Comparison of ENCODE assay signal across 1 cellular context in genomic region chr1:109493805-109494539, GRCh38.
TF ChIP-seq lines count a peak whose summit lies in the region.

A gene with protein sequence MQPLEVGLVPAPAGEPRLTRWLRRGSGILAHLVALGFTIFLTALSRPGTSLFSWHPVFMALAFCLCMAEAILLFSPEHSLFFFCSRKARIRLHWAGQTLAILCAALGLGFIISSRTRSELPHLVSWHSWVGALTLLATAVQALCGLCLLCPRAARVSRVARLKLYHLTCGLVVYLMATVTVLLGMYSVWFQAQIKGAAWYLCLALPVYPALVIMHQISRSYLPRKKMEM (plus strand): TSS chr1:109494094. CDS start chr1:109494140, 46 bp downstream.

TF ChIP-seq in HEK293, 187 proteins besides CTCF, POLR2A, EP300 and RAD21 (continued from another document and continues in another):
- peak; percentile 37; the same call in 1 of the 2 replicates for TF ChIP-seq ZNF518A (tag by site-specific recombination; conservative IDR thresholded peaks at IDR 0.05; ENCODE audit: low read depth)
- TF ChIP-seq, protein P1, sequence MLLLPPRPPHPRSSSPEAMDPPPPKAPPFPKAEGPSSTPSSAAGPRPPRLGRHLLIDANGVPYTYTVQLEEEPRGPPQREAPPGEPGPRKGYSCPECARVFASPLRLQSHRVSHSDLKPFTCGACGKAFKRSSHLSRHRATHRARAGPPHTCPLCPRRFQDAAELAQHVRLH (tag by site-specific recombination; IDR thresholded peaks at IDR 0.05): peak; percentile 63; the same call in 1 of the 2 replicates
- no peak for TF ChIP-seq ZNF362 (tag by site-specific recombination; IDR thresholded peaks at IDR 0.05)
- TF ChIP-seq ZNF76 (tag by site-specific recombination; IDR thresholded peaks at IDR 0.05; ENCODE audit: borderline replicate concordance, low read depth): peak; percentile 35
- no peak for TF ChIP-seq ZNF624 (tag by site-specific recombination; IDR thresholded peaks at IDR 0.05)
- no peak; the same call in 1 of the 2 replicates for TF ChIP-seq KLF7 (tag by site-specific recombination; IDR thresholded peaks at IDR 0.05; ENCODE audit: borderline replicate concordance)
- TF ChIP-seq ZNF26 (tag by site-specific recombination; IDR thresholded peaks at IDR 0.05): no peak
- TF ChIP-seq, protein P2, sequence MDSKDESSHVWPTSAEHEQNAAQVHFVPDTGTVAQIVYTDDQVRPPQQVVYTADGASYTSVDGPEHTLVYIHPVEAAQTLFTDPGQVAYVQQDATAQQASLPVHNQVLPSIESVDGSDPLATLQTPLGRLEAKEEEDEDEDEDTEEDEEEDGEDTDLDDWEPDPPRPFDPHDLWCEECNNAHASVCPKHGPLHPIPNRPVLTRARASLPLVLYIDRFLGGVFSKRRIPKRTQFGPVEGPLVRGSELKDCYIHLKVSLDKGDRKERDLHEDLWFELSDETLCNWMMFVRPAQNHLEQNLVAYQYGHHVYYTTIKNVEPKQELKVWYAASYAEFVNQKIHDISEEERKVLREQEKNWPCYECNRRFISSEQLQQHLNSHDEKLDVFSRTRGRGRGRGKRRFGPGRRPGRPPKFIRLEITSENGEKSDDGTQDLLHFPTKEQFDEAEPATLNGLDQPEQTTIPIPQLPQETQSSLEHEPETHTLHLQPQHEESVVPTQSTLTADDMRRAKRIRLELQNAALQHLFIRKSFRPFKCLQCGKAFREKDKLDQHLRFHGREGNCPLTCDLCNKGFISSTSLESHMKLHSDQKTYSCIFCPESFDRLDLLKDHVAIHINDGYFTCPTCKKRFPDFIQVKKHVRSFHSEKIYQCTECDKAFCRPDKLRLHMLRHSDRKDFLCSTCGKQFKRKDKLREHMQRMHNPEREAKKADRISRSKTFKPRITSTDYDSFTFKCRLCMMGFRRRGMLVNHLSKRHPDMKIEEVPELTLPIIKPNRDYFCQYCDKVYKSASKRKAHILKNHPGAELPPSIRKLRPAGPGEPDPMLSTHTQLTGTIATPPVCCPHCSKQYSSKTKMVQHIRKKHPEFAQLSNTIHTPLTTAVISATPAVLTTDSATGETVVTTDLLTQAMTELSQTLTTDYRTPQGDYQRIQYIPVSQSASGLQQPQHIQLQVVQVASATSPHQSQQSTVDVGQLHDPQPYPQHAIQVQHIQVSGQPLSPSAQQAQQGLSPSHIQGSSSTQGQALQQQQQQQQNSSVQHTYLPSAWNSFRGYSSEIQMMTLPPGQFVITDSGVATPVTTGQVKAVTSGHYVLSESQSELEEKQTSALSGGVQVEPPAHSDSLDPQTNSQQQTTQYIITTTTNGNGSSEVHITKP (tag by site-specific recombination; IDR thresholded peaks at IDR 0.05): peak; percentile 80
- TF ChIP-seq ZNF555 (tag by site-specific recombination; conservative IDR thresholded peaks at IDR 0.05): no peak
- TF ChIP-seq ZNF488 (tag by site-specific recombination; IDR thresholded peaks at IDR 0.05): no peak
- TF ChIP-seq ZNF677 (tag by site-specific recombination; IDR thresholded peaks at IDR 0.05): no peak
- peak; percentile 66 for TF ChIP-seq KLF10 (tag by site-specific recombination; IDR thresholded peaks at IDR 0.05)
- no peak for TF ChIP-seq ZNF132 (tag by site-specific recombination; IDR thresholded peaks at IDR 0.05; ENCODE audit: borderline replicate concordance)
- no peak for TF ChIP-seq ZNF292 (tag by site-specific recombination; IDR thresholded peaks at IDR 0.05; ENCODE audit: borderline replicate concordance, low read depth)
- TF ChIP-seq SCRT1 (tag by site-specific recombination; IDR thresholded peaks at IDR 0.05; ENCODE audit: borderline replicate concordance): no peak
- no peak for TF ChIP-seq AEBP2 (tag by site-specific recombination; IDR thresholded peaks at IDR 0.05; ENCODE audit: borderline replicate concordance)
- TF ChIP-seq EGR2 (tag by site-specific recombination; IDR thresholded peaks at IDR 0.05; ENCODE audit: low read depth): peak; percentile 84
- no peak for TF ChIP-seq MEIS1 (CRISPR knock-in tag; IDR thresholded peaks at IDR 0.05; ENCODE audit: borderline replicate concordance)
- no peak; the same call in 1 of the 2 replicates for TF ChIP-seq ZNF394 (tag by site-specific recombination; IDR thresholded peaks at IDR 0.05; ENCODE audit: borderline replicate concordance)
- no peak for TF ChIP-seq ZNF146 (tag by site-specific recombination; IDR thresholded peaks at IDR 0.05)
- TF ChIP-seq ZBTB10 (tag by site-specific recombination; IDR thresholded peaks at IDR 0.05): peak; percentile 72
- no peak for TF ChIP-seq ZNF621 (tag by site-specific recombination; IDR thresholded peaks at IDR 0.05)
- TF ChIP-seq HOXA7 (CRISPR knock-in tag; IDR thresholded peaks at IDR 0.05; ENCODE audit: borderline replicate concordance): no peak
- TF ChIP-seq ZNF24 (tag by site-specific recombination; IDR thresholded peaks at IDR 0.05): no peak
- TF ChIP-seq ZNF23 (tag by site-specific recombination; IDR thresholded peaks at IDR 0.05; ENCODE audit: borderline replicate concordance): no peak
- TF ChIP-seq ZNF341 (tag by site-specific recombination; IDR thresholded peaks at IDR 0.05; ENCODE audit: low read depth): peak; percentile 60
- TF ChIP-seq GFI1B (tag by site-specific recombination; IDR thresholded peaks at IDR 0.05): no peak
- TF ChIP-seq, protein P3, sequence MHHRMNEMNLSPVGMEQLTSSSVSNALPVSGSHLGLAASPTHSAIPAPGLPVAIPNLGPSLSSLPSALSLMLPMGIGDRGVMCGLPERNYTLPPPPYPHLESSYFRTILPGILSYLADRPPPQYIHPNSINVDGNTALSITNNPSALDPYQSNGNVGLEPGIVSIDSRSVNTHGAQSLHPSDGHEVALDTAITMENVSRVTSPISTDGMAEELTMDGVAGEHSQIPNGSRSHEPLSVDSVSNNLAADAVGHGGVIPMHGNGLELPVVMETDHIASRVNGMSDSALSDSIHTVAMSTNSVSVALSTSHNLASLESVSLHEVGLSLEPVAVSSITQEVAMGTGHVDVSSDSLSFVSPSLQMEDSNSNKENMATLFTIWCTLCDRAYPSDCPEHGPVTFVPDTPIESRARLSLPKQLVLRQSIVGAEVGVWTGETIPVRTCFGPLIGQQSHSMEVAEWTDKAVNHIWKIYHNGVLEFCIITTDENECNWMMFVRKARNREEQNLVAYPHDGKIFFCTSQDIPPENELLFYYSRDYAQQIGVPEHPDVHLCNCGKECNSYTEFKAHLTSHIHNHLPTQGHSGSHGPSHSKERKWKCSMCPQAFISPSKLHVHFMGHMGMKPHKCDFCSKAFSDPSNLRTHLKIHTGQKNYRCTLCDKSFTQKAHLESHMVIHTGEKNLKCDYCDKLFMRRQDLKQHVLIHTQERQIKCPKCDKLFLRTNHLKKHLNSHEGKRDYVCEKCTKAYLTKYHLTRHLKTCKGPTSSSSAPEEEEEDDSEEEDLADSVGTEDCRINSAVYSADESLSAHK (tag by site-specific recombination; IDR thresholded peaks at IDR 0.05): peak; percentile 44
- no peak for TF ChIP-seq ZNF311 (tag by site-specific recombination; IDR thresholded peaks at IDR 0.05; ENCODE audit: borderline replicate concordance)
- TF ChIP-seq GLIS2 (tag by site-specific recombination; IDR thresholded peaks at IDR 0.05): peak; percentile 95
- TF ChIP-seq ZFP69B (tag by site-specific recombination; IDR thresholded peaks at IDR 0.05): peak; percentile 59
